Comparison of ENCODE assay signal across 37 cellular contexts in the genomic region with DNA sequence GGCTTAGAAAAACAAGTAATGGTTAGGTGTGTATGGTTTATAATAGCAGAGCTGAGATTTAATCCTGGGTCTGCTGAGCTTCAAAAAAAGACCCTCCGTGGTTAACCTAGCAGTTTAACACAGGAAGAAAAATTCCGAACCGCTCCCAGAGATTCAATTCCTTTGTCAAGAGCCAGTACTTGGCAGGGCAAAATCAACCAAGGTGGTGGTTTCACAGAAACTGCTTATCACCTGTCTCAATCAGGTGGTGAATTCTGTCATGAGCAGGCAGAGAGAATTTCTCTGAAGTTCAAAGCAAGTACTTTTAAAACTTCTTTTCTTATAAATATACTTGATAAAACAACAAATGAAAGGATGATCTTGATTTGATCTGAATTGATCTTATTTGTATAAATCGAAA. TPM values are rescaled to one million over a fixed set of nuclear protein-coding genes. Genes with fewer than 3 reads are reported as not detected.
"Had no signal": no experiment of that assay in that cellular context is flagged by ENCODE, and none has a peak within 500 bp of the region (broad histone marks: within the 10 kb centered on the region; RNA-seq: fewer than 3 reads in every experiment).

No MANE protein-coding gene starts in this region.

- H3K27me3 ChIP-seq: adrenal gland, body of pancreas, brain microvascular endothelial cell, breast epithelium had no signal

- H3K4me1 Mint-ChIP-seq: activated CD4-positive, alpha-beta T cell treated with anti-CD3 and anti-CD28 coated beads for 36 hours; activated CD4-positive, alpha-beta T cell treated with anti-CD3 and anti-CD28 coated beads, Interleukin-2, amount 10 ng/mL, durations not matched to agents 7 days and 5 days; activated naive CD8-positive, alpha-beta T cell treated with anti-CD3 and anti-CD28 coated beads for 36 hours; activated T-helper 17 cell treated with anti-CD3 and anti-CD28 coated beads, Interleukin-2, amount 50 U/mL, for 72 hours had no signal

- H3K27ac ChIP-seq: adrenal gland, body of pancreas, brain microvascular endothelial cell, breast epithelium, WERI-Rb-1 had no signal

- H3K36me3 ChIP-seq: adrenal gland, brain microvascular endothelial cell, breast epithelium, WERI-Rb-1 had no signal

- H3K4me1 ChIP-seq: adrenal gland, breast epithelium had no signal

- H3K36me3 Mint-ChIP-seq: activated CD4-positive, alpha-beta memory T cell treated with anti-CD3 and anti-CD28 coated beads for 36 hours; activated naive CD4-positive, alpha-beta T cell treated with anti-CD3 and anti-CD28 coated beads, Interleukin-2, amount 50 U/mL, for 72 hours; activated naive CD8-positive, alpha-beta T cell treated with anti-CD3 and anti-CD28 coated beads for 36 hours had no signal

- H3K9me3 ChIP-seq: adrenal gland, body of pancreas, breast epithelium had no signal

- ATAC-seq: activated CD4-positive, alpha-beta T cell treated with anti-CD3 and anti-CD28 coated beads for 36 hours; activated CD4-positive, CD25-positive, alpha-beta regulatory T cell treated with anti-CD3 and anti-CD28 coated beads, Interleukin-2, amount 50 U/mL, for 24 hours; activated CD8-positive, alpha-beta T cell treated with anti-CD3 and anti-CD28 coated beads for 36 hours; activated naive CD4-positive, alpha-beta T cell treated with anti-CD3 and anti-CD28 coated beads, Interleukin-2, amount 50 U/mL, for 72 hours; activated T-cell treated with anti-CD3 and anti-CD28 coated beads, Interleukin-2, amount 50 U/mL, for 4 hours; activated T-cell treated with anti-CD3 and anti-CD28 coated beads, Interleukin-2, amount 50 U/mL, for 72 hours; activated T-helper 17 cell treated with anti-CD3 and anti-CD28 coated beads, Interleukin-2, amount 50 U/mL, for 72 hours had no signal

- H3K27ac Mint-ChIP-seq: activated CD4-positive, alpha-beta memory T cell treated with anti-CD3 and anti-CD28 coated beads for 36 hours; activated CD4-positive, alpha-beta T cell treated with anti-CD3 and anti-CD28 coated beads for 36 hours; activated CD4-positive, alpha-beta T cell treated with anti-CD3 and anti-CD28 coated beads, Interleukin-2, amount 10 ng/mL, durations not matched to agents 7 days and 5 days; activated CD8-positive, alpha-beta T cell treated with anti-CD3 and anti-CD28 coated beads for 36 hours; activated naive CD4-positive, alpha-beta T cell treated with anti-CD3 and anti-CD28 coated beads for 36 hours; activated naive CD4-positive, alpha-beta T cell treated with anti-CD3 and anti-CD28 coated beads, Interleukin-2, amount 50 U/mL, for 72 hours; activated naive CD8-positive, alpha-beta T cell treated with anti-CD3 and anti-CD28 coated beads for 36 hours; activated T-cell treated with anti-CD3 and anti-CD28 coated beads, Interleukin-2, amount 50 U/mL, for 72 hours; activated T-helper 1 cell treated with anti-CD3 and anti-CD28 coated beads, Interleukin-12 subunit alpha, Interleukin-12 subunit beta, Interleukin-2, Interleukin-4 antibody, amounts not matched to agents 30 ng/mL and 10 ng/mL and 1 ng/mL, durations not matched to agents 14 hours and 24 hours and 36 hours; activated T-helper 17 cell treated with anti-CD3 and anti-CD28 coated beads, Interleukin-2, amount 50 U/mL, for 72 hours; T-helper 1 cell treated with Interleukin-12 subunit alpha and Interleukin-12 subunit beta and Interleukin-4 antibody, amounts not matched to agents 30 μg/mL and 1 μg/mL, for 36 hours; T-helper 2 cell treated with Interferon-gamma antibody and Interleukin-4, amounts not matched to agents 5 μg/mL and 100 μg/mL, for 36 hours; WTC11 had no signal

- H3K4me3 Mint-ChIP-seq: activated CD4-positive, alpha-beta memory T cell treated with anti-CD3 and anti-CD28 coated beads for 36 hours; activated CD4-positive, alpha-beta T cell treated with anti-CD3 and anti-CD28 coated beads for 36 hours; activated CD4-positive, alpha-beta T cell treated with anti-CD3 and anti-CD28 coated beads, Interleukin-2, amount 10 ng/mL, durations not matched to agents 7 days and 5 days; activated CD8-positive, alpha-beta T cell treated with anti-CD3 and anti-CD28 coated beads for 36 hours; activated naive CD4-positive, alpha-beta T cell treated with anti-CD3 and anti-CD28 coated beads for 36 hours; activated naive CD8-positive, alpha-beta T cell treated with anti-CD3 and anti-CD28 coated beads for 36 hours; activated T-cell treated with anti-CD3 and anti-CD28 coated beads, Interleukin-2, amount 50 U/mL, for 4 hours; activated T-cell treated with anti-CD3 and anti-CD28 coated beads, Interleukin-2, amount 50 U/mL, for 72 hours; activated T-helper 1 cell treated with anti-CD3 and anti-CD28 coated beads, Interleukin-12 subunit alpha, Interleukin-12 subunit beta, Interleukin-2, Interleukin-4 antibody, amounts not matched to agents 30 ng/mL and 10 ng/mL and 1 ng/mL, durations not matched to agents 14 hours and 24 hours and 36 hours; activated T-helper 17 cell treated with anti-CD3 and anti-CD28 coated beads, Interleukin-2, amount 50 U/mL, for 72 hours; T-helper 1 cell treated with Interleukin-12 subunit alpha and Interleukin-12 subunit beta and Interleukin-4 antibody, amounts not matched to agents 30 μg/mL and 1 μg/mL, for 36 hours; T-helper 2 cell treated with Interferon-gamma antibody and Interleukin-4, amounts not matched to agents 5 μg/mL and 100 μg/mL, for 36 hours; WTC11 had no signal

- H3K4me3 ChIP-seq: adrenal gland, body of pancreas, breast epithelium had no signal

- DNase-seq: activated CD4-positive, alpha-beta memory T cell treated with anti-CD3 and anti-CD28 coated beads for 36 hours; activated CD4-positive, alpha-beta T cell treated with anti-CD3 and anti-CD28 coated beads for 1 hour; activated CD4-positive, alpha-beta T cell treated with anti-CD3 and anti-CD28 coated beads for 36 hours; activated CD4-positive, alpha-beta T cell treated with anti-CD3 and anti-CD28 coated beads for 48 hours; activated CD4-positive, alpha-beta T cell treated with anti-CD3 and anti-CD28 coated beads, Interleukin-2, amount 10 ng/mL, durations not matched to agents 7 days and 5 days; activated CD4-positive, CD25-positive, alpha-beta regulatory T cell; activated CD8-positive, alpha-beta memory T cell treated with anti-CD3 and anti-CD28 coated beads, Interleukin-2, amount 50 U/mL, for 4 hours; activated CD8-positive, alpha-beta T cell treated with anti-CD3 and anti-CD28 coated beads for 36 hours; activated effector memory CD4-positive, alpha-beta T cell treated with anti-CD3 and anti-CD28 coated beads, Interleukin-2, amount 50 U/mL, for 16 hours; activated gamma-delta T cell treated with Interleukin-2 at 50 U/mL for 16 hours; activated naive CD4-positive, alpha-beta T cell; activated naive CD4-positive, alpha-beta T cell treated with anti-CD3 and anti-CD28 coated beads for 36 hours; activated naive CD4-positive, alpha-beta T cell treated with anti-CD3 and anti-CD28 coated beads, Interleukin-2, amount 50 U/mL, for 16 hours; activated naive CD8-positive, alpha-beta T cell treated with anti-CD3 and anti-CD28 coated beads for 36 hours; activated T-cell treated with anti-CD3 and anti-CD28 coated beads for 4 hours; activated T-cell treated with anti-CD3 and anti-CD28 coated beads, Interleukin-2, amount 50 U/mL, for 1 hour; activated T-cell treated with anti-CD3 and anti-CD28 coated beads, Interleukin-2, amount 50 U/mL, for 4 hours; activated T-cell treated with anti-CD3 and anti-CD28 coated beads, Interleukin-2, amount 50 U/mL, for 72 hours; adrenal gland; amniotic stem cell; aorta; brain microvascular endothelial cell; central memory CD4-positive, alpha-beta T cell; T-helper 1 cell; T-helper 2 cell; T-helper 9 cell; WERI-Rb-1 had no signal

- H3K9me3 Mint-ChIP-seq: activated CD4-positive, alpha-beta T cell treated with anti-CD3 and anti-CD28 coated beads, Interleukin-2, amount 10 ng/mL, durations not matched to agents 7 days and 5 days; activated CD8-positive, alpha-beta T cell treated with anti-CD3 and anti-CD28 coated beads for 36 hours; activated T-cell treated with anti-CD3 and anti-CD28 coated beads, Interleukin-2, amount 50 U/mL, for 4 hours; activated T-helper 1 cell treated with anti-CD3 and anti-CD28 coated beads, Interleukin-12 subunit alpha, Interleukin-12 subunit beta, Interleukin-2, Interleukin-4 antibody, amounts not matched to agents 30 ng/mL and 10 ng/mL and 1 ng/mL, durations not matched to agents 14 hours and 24 hours and 36 hours; activated T-helper 17 cell treated with anti-CD3 and anti-CD28 coated beads, Interleukin-2, amount 50 U/mL, for 72 hours; T-helper 1 cell treated with Interleukin-12 subunit alpha and Interleukin-12 subunit beta and Interleukin-4 antibody, amounts not matched to agents 30 μg/mL and 1 μg/mL, for 36 hours; T-helper 2 cell treated with Interferon-gamma antibody and Interleukin-4, amounts not matched to agents 5 μg/mL and 100 μg/mL, for 36 hours had no signal

- H3K27me3 Mint-ChIP-seq: activated CD4-positive, alpha-beta memory T cell treated with anti-CD3 and anti-CD28 coated beads for 36 hours; activated CD4-positive, alpha-beta T cell treated with anti-CD3 and anti-CD28 coated beads for 36 hours; activated CD4-positive, alpha-beta T cell treated with anti-CD3 and anti-CD28 coated beads, Interleukin-2, amount 10 ng/mL, durations not matched to agents 7 days and 5 days; activated CD8-positive, alpha-beta T cell treated with anti-CD3 and anti-CD28 coated beads for 36 hours; activated naive CD8-positive, alpha-beta T cell treated with anti-CD3 and anti-CD28 coated beads for 36 hours had no signal

RNA-seq across cellular contexts. Expression of gene SYNPR, which starts 17.2 kb away (rescaled TPM):
- total RNA-seq: activated CD4-positive, alpha-beta memory T cell treated with anti-CD3 and anti-CD28 coated beads for 36 hours; activated CD4-positive, alpha-beta T cell treated with anti-CD3 and anti-CD28 coated beads for 36 hours; activated CD4-positive, alpha-beta T cell treated with anti-CD3 and anti-CD28 coated beads, Interleukin-2, amount 10 ng/mL, durations not matched to agents 7 days and 5 days; activated CD8-positive, alpha-beta memory T cell treated with anti-CD3 and anti-CD28 coated beads for 36 hours; activated CD8-positive, alpha-beta T cell treated with anti-CD3 and anti-CD28 coated beads for 36 hours; activated naive CD4-positive, alpha-beta T cell treated with anti-CD3 and anti-CD28 coated beads for 36 hours; activated naive CD4-positive, alpha-beta T cell treated with anti-CD3 and anti-CD28 coated beads, Interleukin-2, amount 50 U/mL, for 72 hours; activated naive CD8-positive, alpha-beta T cell treated with anti-CD3 and anti-CD28 coated beads for 36 hours; activated T-cell treated with anti-CD3 and anti-CD28 coated beads, Interleukin-2, amount 50 U/mL, for 4 hours; activated T-cell treated with anti-CD3 and anti-CD28 coated beads, Interleukin-2, amount 50 U/mL, for 72 hours; activated T-helper 1 cell treated with anti-CD3 and anti-CD28 coated beads, Interleukin-12 subunit alpha, Interleukin-12 subunit beta, Interleukin-2, Interleukin-4 antibody, amounts not matched to agents 30 ng/mL and 10 ng/mL and 1 ng/mL, durations not matched to agents 14 hours and 24 hours and 36 hours; activated T-helper 17 cell treated with anti-CD3 and anti-CD28 coated beads, Interleukin-2, amount 50 U/mL, for 72 hours; aorta; breast epithelium had no signal
